11 cellular contexts compared by ENCODE assay signal in genomic region chr2:74741076-74741460, GRCh38.
A peak's percentile ranks its signal among the peaks of the same experiment; 100 is the strongest.
DNase-seq lines count a peak whose midpoint lies in the region; ATAC-seq and TF ChIP-seq lines count a peak whose summit lies in the region.
"Had no signal": no experiment of that assay in that cellular context is flagged by ENCODE, and none has a peak within 500 bp of the region (broad histone marks: within the 10 kb centered on the region; RNA-seq: fewer than 3 reads in every experiment).

No MANE protein-coding gene starts in this region.

- no peaks in the 10 kb centered on the region for H3K27me3 Mint-ChIP-seq in GM23338 (ENCODE audit: insufficient read depth, low read depth, poor library complexity)
- H3K27me3 Mint-ChIP-seq in activated T-helper 2 cell treated with anti-CD3 and anti-CD28 coated beads, Interferon-gamma antibody, Interleukin-2, Interleukin-4, amounts not matched to agents 10 μg/mL and 5 μg/mL and 100 μg/mL, durations not matched to agents 14 hours and 24 hours and 36 hours (ENCODE audit: low read depth), result peaks cover 6% of the 10 kb centered on the region

- no peaks in the 10 kb centered on the region for H3K9me3 ChIP-seq in SJSA1 (replicated peaks)

- peak; percentile 24 for ATAC-seq in GM23338
- peak; percentile 52 for ATAC-seq in left ventricle myocardium superior
- ATAC-seq in GM21723 (IDR thresholded peaks at IDR 0.05; ENCODE audit: unreplicated experiment), result no peak
- ATAC-seq in HG03354 (IDR thresholded peaks at IDR 0.05; ENCODE audit: poor library complexity, severe bottlenecking, unreplicated experiment), result no peak

- TF ChIP-seq CTCF in GM23338 (conservative IDR thresholded peaks at IDR 0.05; ENCODE audit: low read depth in 2 of 2), result no peak

- H3F3A ChIP-seq in GM23338 (replicated peaks; ENCODE audit: low read depth), result no peaks in the 10 kb centered on the region

- H3K4me1 ChIP-seq in GM23338 (ENCODE audit: insufficient read depth) (peaks cover 6% of the 10 kb centered on the region; the same call in 1 of the 2 replicates), SJSA1 (replicated peaks) (peaks cover 24% of the 10 kb centered on the region)

- intact Hi-C loops in left ventricle myocardium superior (cut with micrococcal nuclease), result no loop called here
- intact Hi-C loops in activated T-helper 2 cell treated with anti-CD3 and anti-CD28 coated beads, Interferon-gamma antibody, Interleukin-2, Interleukin-4, amounts not matched to agents 10 μg/mL and 5 μg/mL and 100 μg/mL, durations not matched to agents 14 hours and 24 hours and 36 hours (cut with micrococcal nuclease), result no loop called here

- no peaks in the 10 kb centered on the region for H4K20me1 ChIP-seq in GM23338 (replicated peaks; ENCODE audit: insufficient read depth)

- no peaks in the 10 kb centered on the region for H3K79me2 ChIP-seq in GM23338 (replicated peaks; ENCODE audit: insufficient read depth)

- H3K36me3 ChIP-seq in GM23338 (ENCODE audit: insufficient read depth) (no peaks in the 10 kb centered on the region), SJSA1 (no peaks in the 10 kb centered on the region)
- H3K36me3 ChIP-seq: brain microvascular endothelial cell had no signal

- no peak overlapping the region for H3K4me3 Mint-ChIP-seq in GM23338
- H3K4me3 Mint-ChIP-seq in activated T-helper 2 cell treated with anti-CD3 and anti-CD28 coated beads, Interferon-gamma antibody, Interleukin-2, Interleukin-4, amounts not matched to agents 10 μg/mL and 5 μg/mL and 100 μg/mL, durations not matched to agents 14 hours and 24 hours and 36 hours (ENCODE audit: low read depth), result no peak overlapping the region
- H3K4me3 Mint-ChIP-seq: activated T-helper 1 cell treated with anti-CD3 and anti-CD28 coated beads, Interleukin-12 subunit alpha, Interleukin-12 subunit beta, Interleukin-2, Interleukin-4 antibody, amounts not matched to agents 30 ng/mL and 10 ng/mL and 1 ng/mL, durations not matched to agents 14 hours and 24 hours and 36 hours had no signal

- H3K9me3 Mint-ChIP-seq in GM23338, result peaks cover 12% of the 10 kb centered on the region; the same call in 2 of the 3 replicates
- H3K9me3 Mint-ChIP-seq in activated T-helper 2 cell treated with anti-CD3 and anti-CD28 coated beads, Interferon-gamma antibody, Interleukin-2, Interleukin-4, amounts not matched to agents 10 μg/mL and 5 μg/mL and 100 μg/mL, durations not matched to agents 14 hours and 24 hours and 36 hours, result peaks cover 14% of the 10 kb centered on the region

- H3K4me1 Mint-ChIP-seq in GM23338, result peaks cover 23% of the 10 kb centered on the region
- no peaks in the 10 kb centered on the region for H3K4me1 Mint-ChIP-seq in activated T-helper 2 cell treated with anti-CD3 and anti-CD28 coated beads, Interferon-gamma antibody, Interleukin-2, Interleukin-4, amounts not matched to agents 10 μg/mL and 5 μg/mL and 100 μg/mL, durations not matched to agents 14 hours and 24 hours and 36 hours (ENCODE audit: low read depth)

- H3K36me3 Mint-ChIP-seq in GM23338 (ENCODE audit: low read depth), result peaks cover 13% of the 10 kb centered on the region
- peaks cover 3% of the 10 kb centered on the region for H3K36me3 Mint-ChIP-seq in activated T-helper 2 cell treated with anti-CD3 and anti-CD28 coated beads, Interferon-gamma antibody, Interleukin-2, Interleukin-4, amounts not matched to agents 10 μg/mL and 5 μg/mL and 100 μg/mL, durations not matched to agents 14 hours and 24 hours and 36 hours (ENCODE audit: low read depth)

- H3K27ac ChIP-seq in GM23338 (ENCODE audit: low read depth) (no peak overlapping the region), SJSA1 (peak overlapping the region; percentile 59), skin epidermis (peak overlapping the region in 20 of 21 experiments; percentile 10 to 83 (median 60))
- H3K27ac ChIP-seq: brain microvascular endothelial cell had no signal

- no peak overlapping the region for H3K4me2 ChIP-seq in GM23338

- DNase-seq in GM23338 (ENCODE audit: low spot score) (no peak), SJSA1 (ENCODE audit: low read depth in 1 of 2, low spot score in 2 of 2) (peak in 1 of 2 experiments; percentile 57), left ventricle myocardium superior (no peak), inferior parietal cortex (ENCODE audit: extremely low spot score) (no peak)
- DNase-seq in activated T-helper 2 cell treated with anti-CD3 and anti-CD28 coated beads, Interferon-gamma antibody, Interleukin-2, Interleukin-4, amounts not matched to agents 10 μg/mL and 5 μg/mL and 100 μg/mL, durations not matched to agents 14 hours and 24 hours and 36 hours (ENCODE audit: low spot score), result no peak
- DNase-seq: NCI-H2227 treated with DMSO at 0.1 percent for 48 hours had no signal

- H3K4me3 ChIP-seq in GM23338 (no peak overlapping the region), SJSA1 (no peak overlapping the region), skin epidermis (no peak overlapping the region)

- no peaks in the 10 kb centered on the region for H3K27me3 ChIP-seq in GM23338 (ENCODE audit: insufficient read depth)
- no peaks in the 10 kb centered on the region for H3K27me3 ChIP-seq in SJSA1 (replicated peaks)
- H3K27me3 ChIP-seq: brain microvascular endothelial cell had no signal

- H3K9me2 ChIP-seq in GM23338 (ENCODE audit: insufficient read depth), result peaks cover 2% of the 10 kb centered on the region; the same call in 1 of the 2 replicates

- H2AFZ ChIP-seq in GM23338, result peak overlapping the region; percentile 74; the same call in 1 of the 2 replicates

- H3K27ac Mint-ChIP-seq in GM23338, result no peak overlapping the region
- H3K27ac Mint-ChIP-seq in activated T-helper 2 cell treated with anti-CD3 and anti-CD28 coated beads, Interferon-gamma antibody, Interleukin-2, Interleukin-4, amounts not matched to agents 10 μg/mL and 5 μg/mL and 100 μg/mL, durations not matched to agents 14 hours and 24 hours and 36 hours, result no peak overlapping the region
- H3K27ac Mint-ChIP-seq: activated T-helper 1 cell treated with anti-CD3 and anti-CD28 coated beads, Interleukin-12 subunit alpha, Interleukin-12 subunit beta, Interleukin-2, Interleukin-4 antibody, amounts not matched to agents 30 ng/mL and 10 ng/mL and 1 ng/mL, durations not matched to agents 14 hours and 24 hours and 36 hours had no signal

TF ChIP-seq in GM23338, 12 proteins besides CTCF, POLR2A, EP300 and RAD21 (continues in another document):
- no peak for TF ChIP-seq STAT1 (IDR thresholded peaks at IDR 0.05; ENCODE audit: unreplicated experiment)
- no peak for TF ChIP-seq REST (IDR thresholded peaks at IDR 0.05; ENCODE audit: unreplicated experiment)
- TF ChIP-seq ZNF331 (CRISPR knock-in tag; IDR thresholded peaks at IDR 0.05; ENCODE audit: low read depth), result no peak
- no peak for TF ChIP-seq ZNF114 (CRISPR knock-in tag; IDR thresholded peaks at IDR 0.05)
- no peak for TF ChIP-seq EZH2 (IDR thresholded peaks at IDR 0.05; ENCODE audit: low read depth, unreplicated experiment)
- TF ChIP-seq ETS1 (IDR thresholded peaks at IDR 0.05), result no peak
- TF ChIP-seq CREB1 (CRISPR knock-in tag; IDR thresholded peaks at IDR 0.05; ENCODE audit: low read depth), result no peak
- TF ChIP-seq NANOG (IDR thresholded peaks at IDR 0.05; ENCODE audit: borderline replicate concordance), result no peak
- no peak for TF ChIP-seq EZH2phosphoT487 (IDR thresholded peaks at IDR 0.05; ENCODE audit: unreplicated experiment)
- no peak for TF ChIP-seq POLR2AphosphoS5 (IDR thresholded peaks at IDR 0.05; ENCODE audit: low read depth)
- no peak for TF ChIP-seq JUNB (IDR thresholded peaks at IDR 0.05; ENCODE audit: unreplicated experiment)

Comparison
In these comparisons a context has a peak if more than half of its experiments do, and no peak if none do; other contexts are left out.
1. ATAC-seq: peak in GM23338 (single experiment) and left ventricle myocardium superior (single experiment); none in GM21723 (single experiment) and HG03354 (single experiment).